In the genomic region with DNA sequence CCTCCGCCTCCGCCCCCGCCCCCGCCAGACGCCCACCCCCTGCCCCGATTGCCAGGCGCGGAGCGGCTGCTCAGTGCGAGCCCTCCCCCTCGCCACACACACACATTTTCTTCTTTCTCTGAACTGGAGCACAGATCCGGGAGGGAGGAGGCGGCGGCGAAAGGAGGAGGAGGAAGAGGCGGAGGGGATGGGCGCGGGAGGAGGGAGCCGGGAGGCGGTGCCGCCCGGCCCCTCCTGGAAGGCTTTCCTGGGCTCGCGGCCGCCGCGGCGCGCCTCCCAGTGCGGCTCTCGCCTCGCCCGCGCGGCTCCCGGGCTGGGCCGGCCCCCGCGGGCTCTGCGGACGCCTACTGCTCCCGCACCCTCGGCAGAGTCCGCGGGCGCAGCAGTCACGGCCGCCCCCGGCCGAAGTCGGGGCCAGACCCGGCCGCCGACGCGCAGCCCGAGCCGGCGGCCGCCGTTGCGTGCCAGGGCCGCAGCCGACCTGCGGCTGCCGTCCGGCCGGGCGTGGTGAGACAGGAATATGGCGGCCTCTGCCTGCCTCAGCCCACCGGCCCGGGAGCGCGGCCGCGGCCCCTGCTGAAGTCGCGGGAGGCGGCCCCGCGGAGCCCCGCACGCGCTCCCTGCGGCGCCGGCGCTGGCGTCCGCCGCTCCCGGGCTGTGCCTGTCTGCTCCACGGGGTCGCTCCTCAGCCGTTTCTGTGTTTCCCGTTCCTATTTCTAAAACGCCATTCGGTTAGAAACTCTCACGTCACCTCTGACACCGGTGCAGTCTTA, we compare ENCODE assay signal across 1 cellular context.
TF ChIP-seq lines count a peak whose summit lies in the region.

No MANE protein-coding gene starts in this region.

TF ChIP-seq in H1, 55 proteins besides CTCF, POLR2A, EP300 and RAD21 (continued from another document):
- TF ChIP-seq SIN3A (conservative IDR thresholded peaks at IDR 0.05 in 1 of 2, IDR thresholded peaks at IDR 0.05 in 1 of 2; ENCODE audit: low read depth in 1 of 2, low read length in 2 of 2) (peak; percentile 7 to 75; a peak in 2 of 4 replicates), TCF12 (IDR thresholded peaks at IDR 0.05; ENCODE audit: low read depth, low read length) (no peak), SIRT6 (IDR thresholded peaks at IDR 0.05; ENCODE audit: low read length) (no peak), KDM5A (IDR thresholded peaks at IDR 0.05; ENCODE audit: low read length) (no peak), BACH1 (IDR thresholded peaks at IDR 0.05; ENCODE audit: low read length) (no peak), POU5F1 (IDR thresholded peaks at IDR 0.05; ENCODE audit: low read depth, low read length) (no peak), CHD2 (IDR thresholded peaks at IDR 0.05; ENCODE audit: low read length) (no peak), NANOG (IDR thresholded peaks at IDR 0.05; ENCODE audit: insufficient read depth, low read depth, low read length, poor library complexity, severe bottlenecking) (no peak), HDAC2 (IDR thresholded peaks at IDR 0.05; ENCODE audit: borderline replicate concordance in 1 of 2, low read depth in 2 of 2, low read length in 2 of 2) (0 out of 4 replicates have a peak, but pooled peaks of 1 of the 2 experiments have one; percentile 16), KDM1A (IDR thresholded peaks at IDR 0.05; ENCODE audit: borderline replicate concordance, low read length) (no peak), TAF1 (IDR thresholded peaks at IDR 0.05; ENCODE audit: low read depth, low read length) (peak; percentile 53; the same call in 1 of the 2 replicates), CREB1 (IDR thresholded peaks at IDR 0.05) (no peak), SP1 (IDR thresholded peaks at IDR 0.05; ENCODE audit: low read depth, low read length) (no peak), TBP (IDR thresholded peaks at IDR 0.05; ENCODE audit: low read depth, low read length) (no peak; the same call in 1 of the 2 replicates), KDM4A (IDR thresholded peaks at IDR 0.05; ENCODE audit: low read depth, low read length, severe bottlenecking) (peak; percentile 13), ASH2L (IDR thresholded peaks at IDR 0.05; ENCODE audit: low read length) (peak; percentile 4), RBBP5 (IDR thresholded peaks at IDR 0.05; ENCODE audit: borderline replicate concordance, low read depth, low read length) (peak; percentile 58), TAF7 (optimal IDR thresholded peaks at IDR 0.05; ENCODE audit: borderline replicate concordance, low read depth, low read length) (no peak), RFX5 (IDR thresholded peaks at IDR 0.05; ENCODE audit: borderline replicate concordance, low read depth, low read length) (no peak), TEAD4 (IDR thresholded peaks at IDR 0.05; ENCODE audit: low read depth, low read length) (no peak), CBX8 (IDR thresholded peaks at IDR 0.05; ENCODE audit: borderline replicate concordance, low read depth, low read length) (no peak), BRCA1 (IDR thresholded peaks at IDR 0.05; ENCODE audit: low read depth, low read length) (no peak), JUND (IDR thresholded peaks at IDR 0.05; ENCODE audit: low read length) (no peak)
- TF ChIP-seq, protein P1, sequence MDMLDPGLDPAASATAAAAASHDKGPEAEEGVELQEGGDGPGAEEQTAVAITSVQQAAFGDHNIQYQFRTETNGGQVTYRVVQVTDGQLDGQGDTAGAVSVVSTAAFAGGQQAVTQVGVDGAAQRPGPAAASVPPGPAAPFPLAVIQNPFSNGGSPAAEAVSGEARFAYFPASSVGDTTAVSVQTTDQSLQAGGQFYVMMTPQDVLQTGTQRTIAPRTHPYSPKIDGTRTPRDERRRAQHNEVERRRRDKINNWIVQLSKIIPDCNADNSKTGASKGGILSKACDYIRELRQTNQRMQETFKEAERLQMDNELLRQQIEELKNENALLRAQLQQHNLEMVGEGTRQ (IDR thresholded peaks at IDR 0.05; ENCODE audit: low read length) = no peak
- TF ChIP-seq, protein P2, sequence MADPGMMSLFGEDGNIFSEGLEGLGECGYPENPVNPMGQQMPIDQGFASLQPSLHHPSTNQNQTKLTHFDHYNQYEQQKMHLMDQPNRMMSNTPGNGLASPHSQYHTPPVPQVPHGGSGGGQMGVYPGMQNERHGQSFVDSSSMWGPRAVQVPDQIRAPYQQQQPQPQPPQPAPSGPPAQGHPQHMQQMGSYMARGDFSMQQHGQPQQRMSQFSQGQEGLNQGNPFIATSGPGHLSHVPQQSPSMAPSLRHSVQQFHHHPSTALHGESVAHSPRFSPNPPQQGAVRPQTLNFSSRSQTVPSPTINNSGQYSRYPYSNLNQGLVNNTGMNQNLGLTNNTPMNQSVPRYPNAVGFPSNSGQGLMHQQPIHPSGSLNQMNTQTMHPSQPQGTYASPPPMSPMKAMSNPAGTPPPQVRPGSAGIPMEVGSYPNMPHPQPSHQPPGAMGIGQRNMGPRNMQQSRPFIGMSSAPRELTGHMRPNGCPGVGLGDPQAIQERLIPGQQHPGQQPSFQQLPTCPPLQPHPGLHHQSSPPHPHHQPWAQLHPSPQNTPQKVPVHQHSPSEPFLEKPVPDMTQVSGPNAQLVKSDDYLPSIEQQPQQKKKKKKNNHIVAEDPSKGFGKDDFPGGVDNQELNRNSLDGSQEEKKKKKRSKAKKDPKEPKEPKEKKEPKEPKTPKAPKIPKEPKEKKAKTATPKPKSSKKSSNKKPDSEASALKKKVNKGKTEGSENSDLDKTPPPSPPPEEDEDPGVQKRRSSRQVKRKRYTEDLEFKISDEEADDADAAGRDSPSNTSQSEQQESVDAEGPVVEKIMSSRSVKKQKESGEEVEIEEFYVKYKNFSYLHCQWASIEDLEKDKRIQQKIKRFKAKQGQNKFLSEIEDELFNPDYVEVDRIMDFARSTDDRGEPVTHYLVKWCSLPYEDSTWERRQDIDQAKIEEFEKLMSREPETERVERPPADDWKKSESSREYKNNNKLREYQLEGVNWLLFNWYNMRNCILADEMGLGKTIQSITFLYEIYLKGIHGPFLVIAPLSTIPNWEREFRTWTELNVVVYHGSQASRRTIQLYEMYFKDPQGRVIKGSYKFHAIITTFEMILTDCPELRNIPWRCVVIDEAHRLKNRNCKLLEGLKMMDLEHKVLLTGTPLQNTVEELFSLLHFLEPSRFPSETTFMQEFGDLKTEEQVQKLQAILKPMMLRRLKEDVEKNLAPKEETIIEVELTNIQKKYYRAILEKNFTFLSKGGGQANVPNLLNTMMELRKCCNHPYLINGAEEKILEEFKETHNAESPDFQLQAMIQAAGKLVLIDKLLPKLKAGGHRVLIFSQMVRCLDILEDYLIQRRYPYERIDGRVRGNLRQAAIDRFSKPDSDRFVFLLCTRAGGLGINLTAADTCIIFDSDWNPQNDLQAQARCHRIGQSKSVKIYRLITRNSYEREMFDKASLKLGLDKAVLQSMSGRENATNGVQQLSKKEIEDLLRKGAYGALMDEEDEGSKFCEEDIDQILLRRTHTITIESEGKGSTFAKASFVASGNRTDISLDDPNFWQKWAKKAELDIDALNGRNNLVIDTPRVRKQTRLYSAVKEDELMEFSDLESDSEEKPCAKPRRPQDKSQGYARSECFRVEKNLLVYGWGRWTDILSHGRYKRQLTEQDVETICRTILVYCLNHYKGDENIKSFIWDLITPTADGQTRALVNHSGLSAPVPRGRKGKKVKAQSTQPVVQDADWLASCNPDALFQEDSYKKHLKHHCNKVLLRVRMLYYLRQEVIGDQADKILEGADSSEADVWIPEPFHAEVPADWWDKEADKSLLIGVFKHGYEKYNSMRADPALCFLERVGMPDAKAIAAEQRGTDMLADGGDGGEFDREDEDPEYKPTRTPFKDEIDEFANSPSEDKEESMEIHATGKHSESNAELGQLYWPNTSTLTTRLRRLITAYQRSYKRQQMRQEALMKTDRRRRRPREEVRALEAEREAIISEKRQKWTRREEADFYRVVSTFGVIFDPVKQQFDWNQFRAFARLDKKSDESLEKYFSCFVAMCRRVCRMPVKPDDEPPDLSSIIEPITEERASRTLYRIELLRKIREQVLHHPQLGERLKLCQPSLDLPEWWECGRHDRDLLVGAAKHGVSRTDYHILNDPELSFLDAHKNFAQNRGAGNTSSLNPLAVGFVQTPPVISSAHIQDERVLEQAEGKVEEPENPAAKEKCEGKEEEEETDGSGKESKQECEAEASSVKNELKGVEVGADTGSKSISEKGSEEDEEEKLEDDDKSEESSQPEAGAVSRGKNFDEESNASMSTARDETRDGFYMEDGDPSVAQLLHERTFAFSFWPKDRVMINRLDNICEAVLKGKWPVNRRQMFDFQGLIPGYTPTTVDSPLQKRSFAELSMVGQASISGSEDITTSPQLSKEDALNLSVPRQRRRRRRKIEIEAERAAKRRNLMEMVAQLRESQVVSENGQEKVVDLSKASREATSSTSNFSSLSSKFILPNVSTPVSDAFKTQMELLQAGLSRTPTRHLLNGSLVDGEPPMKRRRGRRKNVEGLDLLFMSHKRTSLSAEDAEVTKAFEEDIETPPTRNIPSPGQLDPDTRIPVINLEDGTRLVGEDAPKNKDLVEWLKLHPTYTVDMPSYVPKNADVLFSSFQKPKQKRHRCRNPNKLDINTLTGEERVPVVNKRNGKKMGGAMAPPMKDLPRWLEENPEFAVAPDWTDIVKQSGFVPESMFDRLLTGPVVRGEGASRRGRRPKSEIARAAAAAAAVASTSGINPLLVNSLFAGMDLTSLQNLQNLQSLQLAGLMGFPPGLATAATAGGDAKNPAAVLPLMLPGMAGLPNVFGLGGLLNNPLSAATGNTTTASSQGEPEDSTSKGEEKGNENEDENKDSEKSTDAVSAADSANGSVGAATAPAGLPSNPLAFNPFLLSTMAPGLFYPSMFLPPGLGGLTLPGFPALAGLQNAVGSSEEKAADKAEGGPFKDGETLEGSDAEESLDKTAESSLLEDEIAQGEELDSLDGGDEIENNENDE (IDR thresholded peaks at IDR 0.05; ENCODE audit: insufficient replicate concordance, low read length) = no peak
- TF ChIP-seq, protein P3, sequence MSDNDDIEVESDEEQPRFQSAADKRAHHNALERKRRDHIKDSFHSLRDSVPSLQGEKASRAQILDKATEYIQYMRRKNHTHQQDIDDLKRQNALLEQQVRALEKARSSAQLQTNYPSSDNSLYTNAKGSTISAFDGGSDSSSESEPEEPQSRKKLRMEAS (IDR thresholded peaks at IDR 0.05) = 0 out of 2 replicates have a peak, but pooled peaks have one; percentile 11
